In the genomic region with DNA sequence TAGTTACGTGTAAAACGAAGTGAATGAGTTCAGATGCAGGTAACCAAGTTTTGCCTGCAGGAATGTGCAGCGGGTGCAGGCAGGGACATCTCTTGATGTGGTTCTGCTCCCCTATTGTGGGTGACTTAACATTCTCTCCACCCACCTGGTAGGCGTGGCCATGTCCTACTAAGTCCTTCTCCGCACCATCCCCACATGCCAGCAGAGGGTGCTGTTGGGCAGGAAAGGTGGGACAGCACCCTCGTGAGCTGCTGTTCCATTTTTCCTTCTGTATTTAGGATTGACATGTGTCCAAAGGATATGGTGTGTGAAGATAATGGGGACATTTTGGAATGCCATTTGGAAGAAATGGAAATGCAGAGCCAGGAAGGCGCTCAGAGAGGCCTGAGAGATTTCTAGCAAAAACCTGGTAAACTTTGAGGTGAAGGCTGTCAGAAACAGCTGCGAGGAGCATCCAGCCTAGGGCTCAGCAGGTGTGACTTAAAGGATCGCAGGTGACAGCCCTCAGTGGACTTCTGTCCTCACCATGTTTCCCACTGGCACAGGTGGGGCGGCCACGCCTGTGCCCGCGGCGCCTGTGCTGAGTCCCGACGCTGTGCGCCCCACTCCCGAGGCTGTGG, we compare ENCODE assay signal across 8 cellular contexts. TPM values are rescaled to one million over a fixed set of nuclear protein-coding genes. Genes with fewer than 3 reads are reported as not detected.
DNase-seq lines count a peak whose midpoint lies in the region; ATAC-seq, FAIRE-seq and TF ChIP-seq lines count a peak whose summit lies in the region.

No MANE protein-coding gene starts in this region.

- no peak overlapping the region for H3K27ac ChIP-seq in HepG2 (ENCODE audit: extremely low read length, insufficient read depth, low read length)

- peak overlapping the region; percentile 85 for H3K4me2 ChIP-seq in HepG2 (ENCODE audit: low read depth, low read length)

- TF ChIP-seq RAD21 in HepG2 (CRISPR knock-in tag; IDR thresholded peaks at IDR 0.05), result peak; percentile 95

- TF ChIP-seq POLR2A in HepG2 (IDR thresholded peaks at IDR 0.05; ENCODE audit: insufficient read depth in 1 of 2, low read depth in 2 of 2, low read length in 2 of 2), result no peak; a peak in 1 of 4 replicates

- no peaks in the 10 kb centered on the region; a peak in 1 of 5 replicates for H3K27me3 ChIP-seq in HepG2 (ENCODE audit: control insufficient read depth in 1 of 2, insufficient read depth in 2 of 2, low read length in 2 of 2)

- TF ChIP-seq CTCF in HepG2 (CRISPR knock-in tag; IDR thresholded peaks at IDR 0.05), result peak; percentile 99

- CTCF ChIA-PET in HepG2 (lab: Yijun Ruan, JAX; ENCODE audit: low intra/inter-chr PET ratio, low total read pairs), result interaction anchor here (0.9 to 3.2 kb wide), 7 partner anchors 9 to 93 kb away, joined by 3 to 45 read pairs (median 5); a partner anchor contains a TSS

- H3K36me3 ChIP-seq in HepG2 (replicated peaks in 1 of 2; ENCODE audit: control insufficient read depth in 1 of 2, insufficient read depth in 2 of 2, low read length in 2 of 2), result no peaks in the 10 kb centered on the region

- peaks cover 30% of the 10 kb centered on the region for H3K4me1 ChIP-seq in HepG2 (ENCODE audit: insufficient read depth, low read length)

- 7% methylated on average over 9 of the region's 18 CpGs for WGBS in HepG2 (ENCODE audit: low lambda C conversion rate)

- in situ Hi-C loops in HepG2 (cut with HindIII; ENCODE audit: extremely low pct_ligation_motif_present, low pct_unique_long_range_greater_than_20kb), result loop anchor here (5.0 kb wide), 1 partner anchor 60 kb away; no protein-coding TSS in a partner anchor

- peak overlapping the region; percentile 70 for H3K9ac ChIP-seq in HepG2 (ENCODE audit: insufficient read depth, low read depth, low read length)

- peak; percentile 98 for FAIRE-seq in HepG2 (lab: Jason Lieb, UNC)

- ATAC-seq in GM19351 (IDR thresholded peaks at IDR 0.05; ENCODE audit: unreplicated experiment) (peak; percentile 99), HG03469 (IDR thresholded peaks at IDR 0.05; ENCODE audit: unreplicated experiment) (peak; percentile 91), HepG2 (peak; percentile 92)

- intact Hi-C loops in HepG2 (cut with micrococcal nuclease; ENCODE audit: unreplicated experiment), result loop anchor here (1.0 to 5.0 kb wide), 6 partner anchors 9 to 180 kb away; a partner anchor contains a TSS

- H3K9me3 ChIP-seq in HepG2 (ENCODE audit: low read length), result no peaks in the 10 kb centered on the region

- no TSS peak for BruUV-seq in HepG2 (replicated peaks; lab: Mats Ljungman, UMichigan)

- H2AFZ ChIP-seq in HepG2 (ENCODE audit: low read length), result no peak overlapping the region

- peak overlapping the region; percentile 42 to 72 (median 67) for H3K4me3 ChIP-seq in HepG2 (replicated peaks in 1 of 3; ENCODE audit: insufficient read depth in 1 of 3, low read depth in 2 of 3, low read length in 3 of 3)

- POLR2A ChIA-PET in HepG2 (lab: Yijun Ruan, JAX), result interaction anchor here (0.5 to 2.1 kb wide), 11 partner anchors 10 to 266 kb away, joined by 3 to 14 read pairs (median 4); a partner anchor contains a TSS

- peak; percentile 21 to 97 (median 82) for DNase-seq in C1 segment of cervical spinal cord (lab: John Stamatoyannopoulos, UW)
- peak; percentile 94 for DNase-seq in NCI-H526 treated with DMSO at 0.1 percent for 48 hours (lab: John Stamatoyannopoulos, UW)
- peak; percentile 97 for DNase-seq in activated CD4-positive, alpha-beta T cell treated with anti-CD3 and anti-CD28 coated beads, Interleukin-2, amount 50 U/mL, for 1 hour
- DNase-seq in dermis microvascular lymphatic vessel endothelial cell (ENCODE audit: low read depth in 2 of 2), result peak; percentile 92 to 94
- DNase-seq in HepG2 (ENCODE audit: low spot score), result peak; percentile 94
- peak; percentile 96 for DNase-seq in stimulated activated CD4-positive, alpha-beta T cell treated with anti-CD3 and anti-CD28 coated beads, Interleukin-2, amount 100 ng/mL, for 4 hours (ENCODE audit: low read depth)

- peaks cover 2% of the 10 kb centered on the region; the same call in 1 of the 2 replicates for H4K20me1 ChIP-seq in HepG2 (ENCODE audit: insufficient read depth, low read length)

- H3K79me2 ChIP-seq in HepG2 (ENCODE audit: insufficient read depth, low read length), result no peaks in the 10 kb centered on the region

- no peak for TF ChIP-seq EP300 in HepG2 (IDR thresholded peaks at IDR 0.05; ENCODE audit: low read depth in 2 of 2, low read length in 2 of 2)
- 0 out of 2 replicates have a peak, but pooled peaks have one; percentile 15 for TF ChIP-seq EP300 in HepG2 (CRISPR knock-in tag; IDR thresholded peaks at IDR 0.05; ENCODE audit: borderline replicate concordance)

TF ChIP-seq in HepG2, 621 proteins besides CTCF, POLR2A, EP300 and RAD21 (continues in another document):
- TF ChIP-seq ZNF549 (CRISPR knock-in tag; IDR thresholded peaks at IDR 0.05), result no peak
- TF ChIP-seq, protein P1, sequence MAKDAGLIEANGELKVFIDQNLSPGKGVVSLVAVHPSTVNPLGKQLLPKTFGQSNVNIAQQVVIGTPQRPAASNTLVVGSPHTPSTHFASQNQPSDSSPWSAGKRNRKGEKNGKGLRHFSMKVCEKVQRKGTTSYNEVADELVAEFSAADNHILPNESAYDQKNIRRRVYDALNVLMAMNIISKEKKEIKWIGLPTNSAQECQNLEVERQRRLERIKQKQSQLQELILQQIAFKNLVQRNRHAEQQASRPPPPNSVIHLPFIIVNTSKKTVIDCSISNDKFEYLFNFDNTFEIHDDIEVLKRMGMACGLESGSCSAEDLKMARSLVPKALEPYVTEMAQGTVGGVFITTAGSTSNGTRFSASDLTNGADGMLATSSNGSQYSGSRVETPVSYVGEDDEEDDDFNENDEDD (CRISPR knock-in tag; IDR thresholded peaks at IDR 0.05; ENCODE audit: borderline replicate concordance), result peak; percentile 40; the same call in 1 of the 2 replicates
- TF ChIP-seq RXRB (CRISPR knock-in tag; IDR thresholded peaks at IDR 0.05; ENCODE audit: borderline replicate concordance), result peak; percentile 51; the same call in 1 of the 2 replicates
- 0 out of 2 replicates have a peak, but pooled peaks have one; percentile 24 for TF ChIP-seq MEIS1 (CRISPR knock-in tag; IDR thresholded peaks at IDR 0.05; ENCODE audit: borderline replicate concordance)
- TF ChIP-seq ZKSCAN8 (CRISPR knock-in tag; IDR thresholded peaks at IDR 0.05; ENCODE audit: borderline replicate concordance), result peak; percentile 72; the same call in 1 of the 2 replicates
- 0 out of 2 replicates have a peak, but pooled peaks have one; percentile 3 for TF ChIP-seq CHCHD3 (CRISPR knock-in tag; IDR thresholded peaks at IDR 0.05)
- TF ChIP-seq CHD2 (IDR thresholded peaks at IDR 0.05; ENCODE audit: low read depth, low read length), result 0 out of 2 replicates have a peak, but pooled peaks have one; percentile 13
- no peak for TF ChIP-seq SMAD3 (CRISPR knock-in tag; IDR thresholded peaks at IDR 0.05)
- no peak; the same call in 1 of the 2 replicates for TF ChIP-seq SP4 (CRISPR knock-in tag; IDR thresholded peaks at IDR 0.05)
- TF ChIP-seq JARID2 (CRISPR knock-in tag; IDR thresholded peaks at IDR 0.05; ENCODE audit: insufficient replicate concordance), result peak; percentile 84
- TF ChIP-seq STAT5B (CRISPR knock-in tag; IDR thresholded peaks at IDR 0.05), result no peak
- peak; percentile 12 for TF ChIP-seq SRSF1 (optimal IDR thresholded peaks at IDR 0.05; ENCODE audit: low read depth, low read length)
- TF ChIP-seq, protein P2, sequence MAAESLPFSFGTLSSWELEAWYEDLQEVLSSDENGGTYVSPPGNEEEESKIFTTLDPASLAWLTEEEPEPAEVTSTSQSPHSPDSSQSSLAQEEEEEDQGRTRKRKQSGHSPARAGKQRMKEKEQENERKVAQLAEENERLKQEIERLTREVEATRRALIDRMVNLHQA (CRISPR knock-in tag; IDR thresholded peaks at IDR 0.05), result no peak
- TF ChIP-seq ZNF788 (CRISPR knock-in tag; IDR thresholded peaks at IDR 0.05; ENCODE audit: borderline replicate concordance), result peak; percentile 51; the same call in 1 of the 2 replicates
- peak; percentile 84; the same call in 1 of the 2 replicates for TF ChIP-seq CBX5 (CRISPR knock-in tag; IDR thresholded peaks at IDR 0.05; ENCODE audit: borderline replicate concordance)
- peak; percentile 59; the same call in 1 of the 2 replicates for TF ChIP-seq HOXA3 (CRISPR knock-in tag; IDR thresholded peaks at IDR 0.05)
- no peak for TF ChIP-seq ZNF543 (CRISPR knock-in tag; IDR thresholded peaks at IDR 0.05)
- 0 out of 2 replicates have a peak, but pooled peaks have one; percentile 10 for TF ChIP-seq ETV6 (CRISPR knock-in tag; conservative IDR thresholded peaks at IDR 0.05)

RNA-seq across cellular contexts. Expression of a gene that starts 26.2 kb away (rescaled TPM):
- total RNA-seq in dermis microvascular lymphatic vessel endothelial cell, result 8.0 and 11.5 TPM in 2 replicates
- total RNA-seq in HepG2 (2016; rRNA removed; fragmentation: Illumina TruSeq; extraction: Trizol), result 13.7 and 19.4 TPM in 2 replicates
- 2.3 and 3.4 TPM in 2 replicates for total RNA-seq in HepG2 (2016; cell fraction: cytosol; rRNA removed; fragmentation: Illumina TruSeq; extraction: Trizol; ENCODE audit: low read depth)
- 10.9 and 20.3 TPM in 2 replicates for total RNA-seq in HepG2 (2016; cell fraction: insoluble cytoplasmic fraction; rRNA removed; fragmentation: Illumina TruSeq; extraction: Trizol)
- 5.5 and 5.6 TPM in 2 replicates for total RNA-seq in HepG2 (2016; cell fraction: membrane; rRNA removed; fragmentation: Illumina TruSeq; extraction: Trizol)
- 24.6 and 25.3 TPM in 2 replicates for total RNA-seq in HepG2 (2016; cell fraction: nucleus; rRNA removed; fragmentation: Illumina TruSeq; extraction: Trizol)
- 28.4 and 33.6 TPM in 2 replicates for polyA plus RNA-seq in HepG2 (2011; rRNA removed)
- polyA plus RNA-seq in HepG2 (2011; cell fraction: cytosol; rRNA removed), result 13.6 and 15.2 TPM in 2 replicates
- 196 and 262 TPM in 2 replicates for polyA plus RNA-seq in HepG2 (2011; cell fraction: nucleus; rRNA removed)
- 26.3 and 28.9 TPM in 2 replicates for polyA plus RNA-seq in HepG2 (2012)
- polyA plus RNA-seq in HepG2 (2016; cell fraction: cytosol; fragmentation: Illumina TruSeq; extraction: Trizol; ENCODE audit: low read depth), result 1.1 and 1.3 TPM in 2 replicates
- 10.3 and 10.5 TPM in 2 replicates for polyA plus RNA-seq in HepG2 (2016; cell fraction: insoluble cytoplasmic fraction; fragmentation: Illumina TruSeq; extraction: Trizol; ENCODE audit: low read depth)
- polyA plus RNA-seq in HepG2 (2016; cell fraction: membrane; fragmentation: Illumina TruSeq; extraction: Trizol; ENCODE audit: low read depth), result 1.6 and 2.4 TPM in 2 replicates
- 57.7 and 66.1 TPM in 2 replicates for polyA plus RNA-seq in HepG2 (2016; cell fraction: nucleus; fragmentation: Illumina TruSeq; extraction: Trizol; ENCODE audit: insufficient read depth, low read depth)
- polyA minus RNA-seq in HepG2 (2011; rRNA and poly(A)+ RNA removed; ENCODE audit: low replicate concordance), result 39.0 and 75.0 TPM in 2 replicates
- polyA minus RNA-seq in HepG2 (2011; cell fraction: cytosol; rRNA and poly(A)+ RNA removed), result 16.7 and 21.1 TPM in 2 replicates
- 89.5 and 90.6 TPM in 2 replicates for polyA minus RNA-seq in HepG2 (2011; cell fraction: nucleus; rRNA and poly(A)+ RNA removed)
